In the genomic region with DNA sequence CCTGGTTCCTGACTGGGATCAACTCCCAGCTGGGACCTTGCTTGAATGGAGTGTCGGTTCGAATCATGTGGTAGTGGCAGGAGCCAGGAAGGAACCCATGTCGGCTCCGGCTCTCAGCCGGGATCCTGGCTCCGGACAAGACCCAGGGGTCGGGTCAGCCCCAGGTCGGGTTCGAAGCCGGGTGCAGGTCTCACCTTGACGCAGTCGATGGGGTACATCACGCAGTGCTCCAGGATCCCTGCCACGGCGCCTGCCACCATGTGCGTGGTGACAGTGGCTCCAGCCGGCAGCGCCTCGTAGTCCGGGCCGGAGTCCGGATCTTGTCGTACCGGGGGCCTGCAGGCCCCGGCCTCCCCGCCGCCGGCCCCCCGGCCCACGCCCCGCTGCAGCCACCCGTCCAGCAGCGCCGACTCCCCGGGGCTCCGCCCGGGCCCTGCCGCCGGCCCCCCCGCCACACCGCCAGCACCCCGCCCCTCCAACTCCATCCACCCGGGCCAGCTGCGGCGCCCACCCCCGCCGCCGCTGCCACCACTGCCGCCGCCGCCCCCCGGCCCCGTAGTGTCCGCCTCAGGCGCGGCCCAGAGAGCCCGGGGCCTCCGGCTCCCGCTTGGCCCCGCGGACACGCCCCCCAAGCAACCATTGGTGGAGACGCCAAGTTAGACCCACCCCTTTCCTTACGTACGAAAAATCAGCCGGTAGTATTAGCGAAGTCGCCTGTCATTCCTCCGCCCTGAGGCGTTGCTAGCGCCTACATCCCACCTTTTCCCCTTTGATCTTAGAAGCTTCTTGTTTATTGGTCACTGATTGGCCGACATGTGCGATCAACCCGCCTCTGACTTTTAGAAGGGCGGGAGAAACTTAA, we compare ENCODE assay signal across 8 cellular contexts. TPM values are rescaled to one million over a fixed set of nuclear protein-coding genes. Genes with fewer than 3 reads are reported as not detected.
DNase-seq lines count a peak whose midpoint lies in the region; ATAC-seq and TF ChIP-seq lines count a peak whose summit lies in the region.

A gene with protein sequence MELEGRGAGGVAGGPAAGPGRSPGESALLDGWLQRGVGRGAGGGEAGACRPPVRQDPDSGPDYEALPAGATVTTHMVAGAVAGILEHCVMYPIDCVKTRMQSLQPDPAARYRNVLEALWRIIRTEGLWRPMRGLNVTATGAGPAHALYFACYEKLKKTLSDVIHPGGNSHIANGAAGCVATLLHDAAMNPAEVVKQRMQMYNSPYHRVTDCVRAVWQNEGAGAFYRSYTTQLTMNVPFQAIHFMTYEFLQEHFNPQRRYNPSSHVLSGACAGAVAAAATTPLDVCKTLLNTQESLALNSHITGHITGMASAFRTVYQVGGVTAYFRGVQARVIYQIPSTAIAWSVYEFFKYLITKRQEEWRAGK (minus strand): TSS at position 589 of the 862 bp plus-strand sequence. CDS start 104 bp downstream, at position 485.

- peaks cover 45% of the 10 kb centered on the region for H3K4me1 ChIP-seq in lower lobe of right lung

- intact Hi-C loops in lower lobe of right lung (cut with DNase I): no loop called here

- peak within 1 kb of the TSS; percentile 93 for H3K4me3 ChIP-seq in lower lobe of right lung

- peak; percentile 80 for DNase-seq in 8988T
- peak; percentile 99 for DNase-seq in NCI-H82 (lab: John Stamatoyannopoulos, UW)
- peak; percentile 45 for DNase-seq in activated CD8-positive, alpha-beta T cell treated with anti-CD3 and anti-CD28 coated beads, Interleukin-2, amount 10 ng/mL, durations not matched to agents 7 days and 5 days
- DNase-seq in effector CD8-positive, alpha-beta T cell (lab: John Stamatoyannopoulos, UW): peak; percentile 96
- DNase-seq in lower lobe of right lung: peak; percentile 96
- DNase-seq in stimulated activated CD4-positive, alpha-beta T cell treated with anti-CD3 and anti-CD28 coated beads, TNF-alpha, amount 100 ng/mL, for 24 hours (ENCODE audit: low read depth in 3 of 3): peak; percentile 80 to 90 (median 90)

- peaks cover 46% of the 10 kb centered on the region for H3K4me1 Mint-ChIP-seq in activated CD8-positive, alpha-beta T cell treated with anti-CD3 and anti-CD28 coated beads, Interleukin-2, amount 10 ng/mL, durations not matched to agents 7 days and 5 days (ENCODE audit: low read depth)

- peaks cover 3% of the 10 kb centered on the region for H3K36me3 ChIP-seq in lower lobe of right lung

- peak within 1 kb of the TSS; percentile 84 for H3K4me3 Mint-ChIP-seq in activated CD8-positive, alpha-beta T cell treated with anti-CD3 and anti-CD28 coated beads, Interleukin-2, amount 10 ng/mL, durations not matched to agents 7 days and 5 days

- ATAC-seq in GM18873 (IDR thresholded peaks at IDR 0.05; ENCODE audit: low FRiP score, unreplicated experiment) (peak; percentile 90), HG03520 (IDR thresholded peaks at IDR 0.05; ENCODE audit: unreplicated experiment) (peak; percentile 79), lower lobe of right lung (peak in 1 of 2 donors; percentile 0)
- ATAC-seq in activated CD8-positive, alpha-beta T cell treated with anti-CD3 and anti-CD28 coated beads, Interleukin-2, amount 10 ng/mL, durations not matched to agents 7 days and 5 days: peak; percentile 0

- no peaks in the 10 kb centered on the region for H3K9me3 ChIP-seq in lower lobe of right lung

- CTCF ChIA-PET in activated CD8-positive, alpha-beta T cell treated with anti-CD3 and anti-CD28 coated beads, Interleukin-2, amount 10 ng/mL, durations not matched to agents 7 days and 5 days (lab: Charles Lee): interaction anchor here (0.8 to 11.3 kb wide), 6 partner anchors 9 to 402 kb away, joined by 3 to 101 read pairs (median 4); a partner anchor contains a TSS

- peaks cover 24% of the 10 kb centered on the region for H3K36me3 Mint-ChIP-seq in activated CD8-positive, alpha-beta T cell treated with anti-CD3 and anti-CD28 coated beads, Interleukin-2, amount 10 ng/mL, durations not matched to agents 7 days and 5 days (ENCODE audit: low read depth)

- H3K27me3 Mint-ChIP-seq in activated CD8-positive, alpha-beta T cell treated with anti-CD3 and anti-CD28 coated beads, Interleukin-2, amount 10 ng/mL, durations not matched to agents 7 days and 5 days (ENCODE audit: low read depth): no peaks in the 10 kb centered on the region

- H3K9me3 Mint-ChIP-seq in activated CD8-positive, alpha-beta T cell treated with anti-CD3 and anti-CD28 coated beads, Interleukin-2, amount 10 ng/mL, durations not matched to agents 7 days and 5 days (ENCODE audit: insufficient read depth): no peaks in the 10 kb centered on the region

- no peaks in the 10 kb centered on the region for H3K27me3 ChIP-seq in lower lobe of right lung (ENCODE audit: low read depth)

- peak within 1 kb of the TSS; percentile 96 for H3K27ac ChIP-seq in lower lobe of right lung

- TF ChIP-seq CTCF in lower lobe of right lung (IDR thresholded peaks at IDR 0.05): no peak

- POLR2A ChIA-PET in activated CD8-positive, alpha-beta T cell treated with anti-CD3 and anti-CD28 coated beads, Interleukin-2, amount 10 ng/mL, durations not matched to agents 7 days and 5 days (lab: Charles Lee): interaction anchor here (0.8 to 2.9 kb wide), 6 partner anchors 13 to 189 kb away, joined by 3 to 16 read pairs (median 6); a partner anchor contains a TSS

- H3K27ac Mint-ChIP-seq in activated CD8-positive, alpha-beta T cell treated with anti-CD3 and anti-CD28 coated beads, Interleukin-2, amount 10 ng/mL, durations not matched to agents 7 days and 5 days: peak within 1 kb of the TSS; percentile 96

RNA-seq across cellular contexts. Expression of the gene that starts here (rescaled TPM):
- total RNA-seq in activated CD8-positive, alpha-beta T cell treated with anti-CD3 and anti-CD28 coated beads, Interleukin-2, amount 10 ng/mL, durations not matched to agents 7 days and 5 days: 10 to 100 TPM; 50.7 to 55.0 TPM
- total RNA-seq in lower lobe of right lung: 50.1 TPM

Comparison
In these comparisons a context has a peak if more than half of its experiments do, and no peak if none do; other contexts are left out.
1. DNase-seq: peak in every context shown above with its lines; median percentile 99 in NCI-H82; 96 in effector CD8-positive, alpha-beta T cell; 96 in lower lobe of right lung; 90 in stimulated activated CD4-positive, alpha-beta T cell treated with anti-CD3 and anti-CD28 coated beads, TNF-alpha, amount 100 ng/mL, for 24 hours; 80 in 8988T; 45 in activated CD8-positive, alpha-beta T cell treated with anti-CD3 and anti-CD28 coated beads, Interleukin-2, amount 10 ng/mL, durations not matched to agents 7 days and 5 days.